Comparison of ENCODE assay signal across 1 cellular context in the genomic region with DNA sequence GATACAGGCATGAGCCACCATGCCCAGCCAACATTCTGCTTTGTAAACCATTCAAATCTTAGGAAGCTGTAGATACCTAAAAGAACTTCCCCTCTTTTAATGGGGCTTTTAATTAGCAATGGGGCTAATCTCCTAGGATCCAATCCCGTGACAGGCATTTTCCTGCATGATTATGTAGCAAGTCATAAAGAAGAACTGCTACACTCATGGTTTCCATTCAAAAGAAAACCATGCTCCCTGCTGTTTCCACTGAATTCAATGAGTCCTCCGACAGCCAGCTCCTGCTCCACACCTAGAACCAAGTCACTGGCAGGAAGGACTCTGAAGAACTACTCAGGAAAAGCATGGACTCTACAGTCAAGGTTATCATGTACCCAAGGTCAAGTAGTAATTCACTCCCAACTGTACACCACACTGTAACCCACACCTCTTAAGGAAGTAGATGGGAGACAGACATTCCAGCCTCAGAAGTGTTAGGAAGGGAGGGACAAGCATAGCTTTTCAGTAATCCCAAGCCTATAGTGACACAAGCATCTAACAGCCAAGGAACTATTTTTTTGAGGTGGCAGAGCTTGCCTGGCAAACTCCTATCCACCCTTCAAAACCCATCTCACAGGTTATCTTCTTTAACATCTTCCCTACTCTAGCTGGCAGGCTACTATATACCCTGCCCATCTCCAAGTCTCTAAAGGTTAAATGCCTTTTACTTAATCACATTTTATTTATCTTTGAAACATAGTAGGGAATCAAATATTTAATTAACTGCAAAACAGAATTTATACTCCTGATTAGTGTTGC.
TF ChIP-seq lines count a peak whose summit lies in the region.

No MANE protein-coding gene starts in this region.

TF ChIP-seq in IMR-90, 13 proteins besides CTCF, POLR2A, EP300 and RAD21:
- TF ChIP-seq RFX5 (IDR thresholded peaks at IDR 0.05; ENCODE audit: low read depth, low read length) (no peak), SMC3 (IDR thresholded peaks at IDR 0.05; ENCODE audit: low read depth, low read length) (no peak), CHD1 (IDR thresholded peaks at IDR 0.05; ENCODE audit: low read depth, low read length) (no peak)
- TF ChIP-seq, protein P1, sequence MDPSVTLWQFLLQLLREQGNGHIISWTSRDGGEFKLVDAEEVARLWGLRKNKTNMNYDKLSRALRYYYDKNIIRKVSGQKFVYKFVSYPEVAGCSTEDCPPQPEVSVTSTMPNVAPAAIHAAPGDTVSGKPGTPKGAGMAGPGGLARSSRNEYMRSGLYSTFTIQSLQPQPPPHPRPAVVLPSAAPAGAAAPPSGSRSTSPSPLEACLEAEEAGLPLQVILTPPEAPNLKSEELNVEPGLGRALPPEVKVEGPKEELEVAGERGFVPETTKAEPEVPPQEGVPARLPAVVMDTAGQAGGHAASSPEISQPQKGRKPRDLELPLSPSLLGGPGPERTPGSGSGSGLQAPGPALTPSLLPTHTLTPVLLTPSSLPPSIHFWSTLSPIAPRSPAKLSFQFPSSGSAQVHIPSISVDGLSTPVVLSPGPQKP (IDR thresholded peaks at IDR 0.05; ENCODE audit: borderline replicate concordance, low read depth, low read length), result no peak
